22 cellular contexts compared by ENCODE assay signal in genomic region chr17:44167181-44167861, GRCh38. TPM values are rescaled to one million over a fixed set of nuclear protein-coding genes. Genes with fewer than 3 reads are reported as not detected.
DNase-seq lines count a peak whose midpoint lies in the region; ATAC-seq and TF ChIP-seq lines count a peak whose summit lies in the region.
"Had no signal": no experiment of that assay in that cellular context is flagged by ENCODE, and none has a peak within 500 bp of the region (broad histone marks: within the 10 kb centered on the region; RNA-seq: fewer than 3 reads in every experiment).

No MANE protein-coding gene starts in this region.

- DNase-seq in left ventricle myocardium superior (no peak), right atrium auricular region (ENCODE audit: low spot score) (no peak), spleen (no peak)
- DNase-seq: activated CD8-positive, alpha-beta T cell treated with anti-CD3 and anti-CD28 coated beads, Interleukin-2, amount 10 ng/mL, durations not matched to agents 7 days and 5 days; activated naive CD8-positive, alpha-beta T cell treated with anti-CD3 and anti-CD28 coated beads for 36 hours; activated T-cell treated with anti-CD3 and anti-CD28 coated beads, Interleukin-2, amount 50 U/mL, for 4 hours; effector CD8-positive, alpha-beta T cell; HCEC 1CT; mesenchymal stem cell; naive B cell; NCI-H510A; stimulated activated CD4-positive, alpha-beta T cell treated with anti-CD3 and anti-CD28 coated beads, Interleukin-15, amount 100 ng/mL, for 24 hours; T-helper 9 cell; uterus had no signal

- no peaks in the 10 kb centered on the region for H3K27me3 Mint-ChIP-seq in brain
- H3K27me3 Mint-ChIP-seq: activated naive CD8-positive, alpha-beta T cell treated with anti-CD3 and anti-CD28 coated beads for 36 hours; naive B cell had no signal

- no peak overlapping the region for H3K4me3 Mint-ChIP-seq in brain
- H3K4me3 Mint-ChIP-seq: activated CD8-positive, alpha-beta T cell treated with anti-CD3 and anti-CD28 coated beads, Interleukin-2, amount 10 ng/mL, durations not matched to agents 7 days and 5 days; activated naive CD8-positive, alpha-beta T cell treated with anti-CD3 and anti-CD28 coated beads for 36 hours; activated T-cell treated with anti-CD3 and anti-CD28 coated beads, Interleukin-2, amount 50 U/mL, for 4 hours; naive B cell had no signal

- H3K36me3 ChIP-seq in right atrium auricular region (no peaks in the 10 kb centered on the region), spleen (peaks cover 0 to 2% (median 0%) of the 10 kb centered on the region in 6 donors)
- H3K36me3 ChIP-seq: uterus had no signal

- H3K27ac Mint-ChIP-seq in brain = peak overlapping the region in 4 of 5 experiments; percentile 78 to 88 (median 82)
- H3K27ac Mint-ChIP-seq: activated naive CD8-positive, alpha-beta T cell treated with anti-CD3 and anti-CD28 coated beads for 36 hours had no signal

- H3K4me1 ChIP-seq in right atrium auricular region = peaks cover 0 to 16% of the 10 kb centered on the region in 2 donors
- peaks cover 0 to 9% (median 1%) of the 10 kb centered on the region in 6 donors for H3K4me1 ChIP-seq in spleen
- H3K4me1 ChIP-seq: uterus had no signal

- no peak for TF ChIP-seq POLR2A in spleen (IDR thresholded peaks at IDR 0.05)

- TF ChIP-seq CTCF in right atrium auricular region (IDR thresholded peaks at IDR 0.05) = no peak
- no peak for TF ChIP-seq CTCF in brain (conservative IDR thresholded peaks at IDR 0.05)
- no peak for TF ChIP-seq CTCF in spleen (IDR thresholded peaks at IDR 0.05 in 8 of 11, conservative IDR thresholded peaks at IDR 0.05 in 3 of 11)

- H3K27me3 ChIP-seq in right atrium auricular region (no peaks in the 10 kb centered on the region), spleen (replicated peaks in 1 of 7) (no peaks in the 10 kb centered on the region)
- H3K27me3 ChIP-seq: uterus had no signal

- H3K4me3 ChIP-seq in right atrium auricular region (no peak overlapping the region), spleen (no peak overlapping the region)
- H3K4me3 ChIP-seq: A549, uterus had no signal

- WGBS in spleen, 5 donors = 89 to 94% (median 91%) methylated on average over 7 of the region's 7 CpGs

- H3K9me3 ChIP-seq in right atrium auricular region (no peaks in the 10 kb centered on the region), spleen (no peaks in the 10 kb centered on the region)
- H3K9me3 ChIP-seq: A549, uterus had no signal

- H3K36me3 Mint-ChIP-seq in brain = peaks cover 5% of the 10 kb centered on the region
- H3K36me3 Mint-ChIP-seq: activated naive CD8-positive, alpha-beta T cell treated with anti-CD3 and anti-CD28 coated beads for 36 hours; naive B cell had no signal

- intact Hi-C loops in left ventricle myocardium superior (cut with micrococcal nuclease) (no loop called here), spleen (cut with DNase I; ENCODE audit: low total_unique reads) (loop anchor here (10.0 kb wide), 1 partner anchor 223 kb away; the partner anchor contains the start of gene PPY)

- H3K27ac ChIP-seq in right atrium auricular region = peak overlapping the region in 1 of 2 donors; percentile 33
- H3K27ac ChIP-seq in spleen = no peak overlapping the region
- H3K27ac ChIP-seq: uterus had no signal

- no peaks in the 10 kb centered on the region for H3K9me3 Mint-ChIP-seq in brain
- H3K9me3 Mint-ChIP-seq: activated naive CD8-positive, alpha-beta T cell treated with anti-CD3 and anti-CD28 coated beads for 36 hours; activated T-cell treated with anti-CD3 and anti-CD28 coated beads, Interleukin-2, amount 50 U/mL, for 4 hours; naive B cell had no signal

- peaks cover 27% of the 10 kb centered on the region for H3K4me1 Mint-ChIP-seq in brain

- peak; percentile 10 for ATAC-seq in left ventricle myocardium superior
- no peak for ATAC-seq in HG03108 (IDR thresholded peaks at IDR 0.05; ENCODE audit: unreplicated experiment)
- ATAC-seq in GM18502 (IDR thresholded peaks at IDR 0.05; ENCODE audit: poor library complexity, unreplicated experiment) = no peak

RNA-seq across cellular contexts. Expression of gene ASB16, which starts 3.2 kb away (rescaled TPM):
- total RNA-seq in left ventricle myocardium superior (17.0 TPM), right atrium auricular region (1 to 10 TPM; 8.3 TPM), spleen (under 1 TPM in 1 of 7 donors, not detected in 6; 0.57 TPM)
- polyA plus RNA-seq in brain (ENCODE audit: insufficient read depth, low read depth, low replicate concordance) (0.92 TPM), spleen (under 1 TPM in 2 of 3 donors, not detected in 1; 0.09 to 0.16 TPM)
- total RNA-seq: activated naive CD8-positive, alpha-beta T cell treated with anti-CD3 and anti-CD28 coated beads for 36 hours; chondrocyte; osteoblast had no signal
- polyA plus RNA-seq: BJ, keratinocyte had no signal

RNA-seq across cellular contexts. Expression of gene TMUB2, which starts 19.5 kb away (rescaled TPM):
- 23.6 TPM for total RNA-seq in left ventricle myocardium superior
- total RNA-seq in right atrium auricular region = 10 to 100 TPM; 26.4 to 26.6 TPM
- polyA plus RNA-seq in brain (ENCODE audit: insufficient read depth, low read depth, low replicate concordance) = 63.5 TPM
- 10 to 100 TPM; 41.9 to 59.0 (median 43.8) TPM for total RNA-seq in spleen
- 10 to 100 TPM; 26.8 to 49.4 (median 43.1) TPM for polyA plus RNA-seq in spleen

RNA-seq across cellular contexts. Expression of gene HROB, which starts 25.6 kb away (rescaled TPM):
- total RNA-seq in left ventricle myocardium superior (1.5 TPM), right atrium auricular region (under 1 TPM; 0.59 to 0.94 TPM), spleen (1 to 10 TPM; 1.3 to 4.1 (median 1.8) TPM)
- polyA plus RNA-seq in brain (ENCODE audit: insufficient read depth, low read depth, low replicate concordance) (3.9 TPM), spleen (1 to 10 TPM in 2 of 3 donors, under 1 TPM in 1; 0.83 to 1.0 (median 1.0) TPM)

RNA-seq across cellular contexts. Expression of gene ATXN7L3, which starts 32.4 kb away (rescaled TPM):
- total RNA-seq in left ventricle myocardium superior (36.0 TPM), right atrium auricular region (10 to 100 TPM; 24.5 to 38.9 TPM), spleen (10 to 100 TPM; 51.3 to 96.2 (median 68.4) TPM)
- polyA plus RNA-seq in brain (ENCODE audit: insufficient read depth, low read depth, low replicate concordance) (77.5 TPM), spleen (10 to 100 TPM; 25.2 to 55.5 (median 27.2) TPM)

RNA-seq across cellular contexts. Expression of gene HDAC5, which starts 43.9 kb away (rescaled TPM):
- 81.4 TPM for total RNA-seq in left ventricle myocardium superior
- 100 to 1,000 TPM in 1 of 2 donors, 10 to 100 TPM in 1; 80.0 to 138 TPM for total RNA-seq in right atrium auricular region
- 123 TPM for polyA plus RNA-seq in brain (ENCODE audit: insufficient read depth, low read depth, low replicate concordance)
- 10 to 100 TPM; 42.3 to 72.9 (median 59.4) TPM for total RNA-seq in spleen
- 10 to 100 TPM; 18.5 to 39.9 (median 22.4) TPM for polyA plus RNA-seq in spleen

Comparison
In these comparisons a context has a peak if more than half of its experiments do, and no peak if none do; other contexts are left out.
1. RNA of gene ASB16, which starts 3.2 kb away (total RNA-seq): 17.0 TPM in left ventricle myocardium superior (single experiment) and 8.3 TPM in right atrium auricular region; 0.57 TPM in spleen; every median in the first group is over 4 times any median in the second.